Comparison of ENCODE assay signal across 1 cellular context in the genomic region with DNA sequence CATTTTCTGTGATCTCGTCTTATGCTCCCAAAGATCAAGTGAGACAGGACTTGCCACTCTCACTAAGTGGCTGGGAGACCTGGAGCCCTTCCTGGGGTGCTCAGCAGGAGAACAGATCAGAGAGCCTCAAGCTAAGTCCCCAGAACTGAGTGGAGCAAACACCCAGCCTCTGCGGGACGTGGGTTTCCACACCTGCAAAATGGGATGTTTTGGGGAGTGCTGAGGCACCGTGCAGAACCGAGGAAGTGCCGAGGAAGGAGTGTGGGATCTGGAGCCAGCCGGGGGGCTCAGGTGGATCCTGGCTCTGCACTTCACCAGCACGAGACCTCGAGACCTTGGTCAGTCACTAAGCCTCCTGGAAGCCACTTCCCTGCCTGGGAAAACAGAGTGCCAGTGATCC.
TF ChIP-seq lines count a peak whose summit lies in the region.

No MANE protein-coding gene starts in this region.

TF ChIP-seq in GM23338, 12 proteins besides CTCF, POLR2A, EP300 and RAD21:
- TF ChIP-seq CREB1 (CRISPR knock-in tag; IDR thresholded peaks at IDR 0.05; ENCODE audit: low read depth) = no peak
- no peak for TF ChIP-seq REST (IDR thresholded peaks at IDR 0.05; ENCODE audit: unreplicated experiment)
- TF ChIP-seq EZH2phosphoT487 (IDR thresholded peaks at IDR 0.05; ENCODE audit: unreplicated experiment) = no peak
- TF ChIP-seq JUNB (IDR thresholded peaks at IDR 0.05; ENCODE audit: unreplicated experiment) = no peak
- TF ChIP-seq ZNF462 (CRISPR knock-in tag; IDR thresholded peaks at IDR 0.05) = no peak
TF ChIP-seq in GM23338: peak in this region for 0.
